Comparison of ENCODE assay signal across 20 cellular contexts in the genomic region with DNA sequence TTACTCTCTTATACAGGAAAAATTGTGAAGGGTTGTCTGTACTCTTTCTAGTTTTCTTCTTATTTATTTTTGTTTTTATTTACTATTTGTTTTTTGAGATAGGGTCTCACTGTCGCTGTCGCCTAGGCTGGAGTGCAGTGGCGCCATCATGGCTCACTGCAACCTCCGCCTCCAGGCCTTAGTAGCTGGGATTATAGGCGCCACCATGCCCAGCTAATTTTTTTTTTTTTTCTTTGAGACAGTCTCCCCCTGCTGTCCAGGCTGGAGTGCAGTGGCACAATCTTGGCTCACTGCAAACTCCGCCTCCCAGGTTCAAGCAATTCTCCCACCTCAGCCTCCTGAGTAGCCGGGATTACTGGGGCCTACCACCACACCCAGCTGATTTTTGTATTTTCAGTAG. TPM values are rescaled to one million over a fixed set of nuclear protein-coding genes. Genes with fewer than 3 reads are reported as not detected.
DNase-seq lines count a peak whose midpoint lies in the region; ATAC-seq, FAIRE-seq and TF ChIP-seq lines count a peak whose summit lies in the region.
"Had no signal": no experiment of that assay in that cellular context is flagged by ENCODE, and none has a peak within 500 bp of the region (broad histone marks: within the 10 kb centered on the region; RNA-seq: fewer than 3 reads in every experiment).

No MANE protein-coding gene starts in this region.

- no peak overlapping the region for H3K4me2 ChIP-seq in OCI-LY1 (ENCODE audit: low read length)
- H3K4me2 ChIP-seq in H1 (ENCODE audit: insufficient read depth in 1 of 2, low read depth in 2 of 2, low read length in 2 of 2), result no peak overlapping the region

- H3K9ac ChIP-seq in OCI-LY1 (ENCODE audit: low read length) (no peak overlapping the region), H1 (replicated peaks in 1 of 4; ENCODE audit: extremely low read depth in 1 of 4, low read depth in 3 of 4, low read length in 3 of 4) (no peak overlapping the region)
- H3K9ac ChIP-seq: parathyroid adenoma had no signal

- H4K20me1 ChIP-seq in OCI-LY1 (ENCODE audit: insufficient read depth, low read length), result no peaks in the 10 kb centered on the region
- peaks cover 0 to 3% of the 10 kb centered on the region in 2 experiments for H4K20me1 ChIP-seq in H1 (replicated peaks in 1 of 2; ENCODE audit: control insufficient read depth in 1 of 2, insufficient read depth in 2 of 2, low read length in 2 of 2)

- H3F3A ChIP-seq in OCI-LY1 (ENCODE audit: insufficient read depth, low read length), result no peaks in the 10 kb centered on the region

- no peak overlapping the region for H2BK12ac ChIP-seq in H1 (ENCODE audit: low read depth, low read length)

- H3K56ac ChIP-seq in H1 (replicated peaks; ENCODE audit: insufficient read length, low read depth, low read length), result no peak overlapping the region

- H3K4me3 ChIP-seq in OCI-LY1 (ENCODE audit: low read depth, low read length, poor library complexity, severe bottlenecking), result no peak overlapping the region
- no peak overlapping the region for H3K4me3 ChIP-seq in H1 (ENCODE audit: extremely low read depth in 1 of 4, insufficient read depth in 2 of 4, low read depth in 3 of 4, low read length in 4 of 4)
- H3K4me3 ChIP-seq: heart left ventricle had no signal

- no peaks in the 10 kb centered on the region for H3K9me3 ChIP-seq in OCI-LY1 (ENCODE audit: low read length)
- H3K9me3 ChIP-seq in H1 (ENCODE audit: insufficient read depth in 2 of 2, low read depth in 1 of 2, low read length in 1 of 2), result no peaks in the 10 kb centered on the region

- TF ChIP-seq EP300 in H1 (IDR thresholded peaks at IDR 0.05; ENCODE audit: borderline replicate concordance in 1 of 2, low read depth in 2 of 2, low read length in 2 of 2), result no peak

- H3K79me2 ChIP-seq in OCI-LY1 (ENCODE audit: insufficient read depth, low read length) (peaks cover 87% of the 10 kb centered on the region), H1 (ENCODE audit: control insufficient read depth in 1 of 2, insufficient read depth in 2 of 2, low read length in 2 of 2) (peaks cover 3 to 86% of the 10 kb centered on the region in 2 experiments; a peak in 2 of 4 replicates)

- ATAC-seq in GM19035 (IDR thresholded peaks at IDR 0.05; ENCODE audit: unreplicated experiment), result no peak
- ATAC-seq: activated CD4-positive, alpha-beta T cell treated with anti-CD3 and anti-CD28 coated beads for 36 hours; heart left ventricle; naive thymus-derived CD4-positive, alpha-beta T cell; stimulated activated naive CD8-positive, alpha-beta T cell treated with anti-CD3 and anti-CD28 coated beads, Interleukin-15, amount 100 ng/mL, for 72 hours had no signal

- no peak overlapping the region for H3K14ac ChIP-seq in H1 (ENCODE audit: insufficient read length)

- TF ChIP-seq POLR2A in H1 (IDR thresholded peaks at IDR 0.05; ENCODE audit: control extremely low read depth in 1 of 2, low read depth in 2 of 2, low read length in 2 of 2), result no peak

- no peak overlapping the region for H2BK20ac ChIP-seq in H1 (ENCODE audit: low read length)

- no peak overlapping the region for H3K4ac ChIP-seq in H1 (replicated peaks; ENCODE audit: insufficient read length, low read depth, low read length)

- FAIRE-seq in H1 (lab: Jason Lieb, UNC), result no peak
- FAIRE-seq: GM12891 had no signal

- WGBS in H1 (ENCODE audit: extremely low coverage in 1 of 2, insufficient coverage in 1 of 2, insufficient read length in 1 of 2, insufficient replicate concordance in 2 of 2, low coverage in 1 of 2, low lambda C conversion rate in 2 of 2, missing lambda C conversion rate in 1 of 2), 2 experiments, result 92% methylated on average over 7 of the region's 7 CpGs; no CpG with 5 or more reads in 1 of the 2 experiments

- H3K36me3 ChIP-seq in OCI-LY1 (ENCODE audit: insufficient read depth, low read length) (0 out of 2 replicates have a peak, but pooled peaks cover 2% of the 10 kb centered on the region), H1 (ENCODE audit: control insufficient read depth in 2 of 4, insufficient read depth in 4 of 4, low read length in 3 of 4) (no peaks in the 10 kb centered on the region)
- H3K36me3 ChIP-seq: heart left ventricle had no signal

- H3K27ac ChIP-seq in 22Rv1, result no peak overlapping the region
- no peak overlapping the region for H3K27ac ChIP-seq in OCI-LY1 (ENCODE audit: low read depth, low read length, poor library complexity, severe bottlenecking)
- no peak overlapping the region for H3K27ac ChIP-seq in H1 (ENCODE audit: low read depth, low read length)
- H3K27ac ChIP-seq: parathyroid adenoma had no signal

- H3K4me1 ChIP-seq in OCI-LY1 (ENCODE audit: insufficient read depth, low read length, severe bottlenecking), result peaks cover 25% of the 10 kb centered on the region
- no peaks in the 10 kb centered on the region; a peak in 1 of 7 replicates for H3K4me1 ChIP-seq in H1 (replicated peaks in 1 of 4; ENCODE audit: control insufficient read depth in 3 of 4, insufficient read depth in 4 of 4, low read length in 3 of 4)
- H3K4me1 ChIP-seq: parathyroid adenoma had no signal

- H3K27me3 ChIP-seq in OCI-LY1 (ENCODE audit: insufficient read depth, low read length), result no peaks in the 10 kb centered on the region
- H3K27me3 ChIP-seq in H1 (replicated peaks in 1 of 4; ENCODE audit: control insufficient read depth in 3 of 4, extremely low read depth in 1 of 4, insufficient read depth in 3 of 4, low read length in 3 of 4), result no peaks in the 10 kb centered on the region
- H3K27me3 ChIP-seq: heart left ventricle had no signal

- no peak overlapping the region for H3K18ac ChIP-seq in H1 (ENCODE audit: extremely low read depth, low read length)

- peak in 1 of 2 experiments; percentile 32; a peak in 2 of 4 replicates for TF ChIP-seq RAD21 in H1 (IDR thresholded peaks at IDR 0.05 in 1 of 2, conservative IDR thresholded peaks at IDR 0.05 in 1 of 2; ENCODE audit: low read depth in 2 of 2, low read length in 2 of 2)

- H2AK5ac ChIP-seq in H1 (ENCODE audit: low read depth, low read length), result no peak overlapping the region

- H3K79me1 ChIP-seq in H1 (ENCODE audit: low read depth, low read length), result peaks cover 2% of the 10 kb centered on the region

- H2BK120ac ChIP-seq in H1 (replicated peaks; ENCODE audit: low read depth, low read length), result no peak overlapping the region

- H3K23me2 ChIP-seq in H1 (ENCODE audit: low read depth, low read length), result no peaks in the 10 kb centered on the region; the same call in 1 of the 2 replicates

- H4K8ac ChIP-seq in H1 (ENCODE audit: extremely low read depth, insufficient read depth, low read length), result no peak overlapping the region

- no peak overlapping the region for H2BK5ac ChIP-seq in H1 (ENCODE audit: low read depth, low read length)

- H2AFZ ChIP-seq in OCI-LY1 (ENCODE audit: low read length) (no peak overlapping the region), H1 (ENCODE audit: low read length) (no peak overlapping the region)
- H2AFZ ChIP-seq: parathyroid adenoma had no signal

- H4K5ac ChIP-seq in H1 (ENCODE audit: insufficient read length, low read depth, low read length), result no peak overlapping the region

- no peaks in the 10 kb centered on the region for H3K9me2 ChIP-seq in OCI-LY1 (ENCODE audit: low read depth, low read length)

- in situ Hi-C loops in GM13977 (cut with MboI; ENCODE audit: low pct_unique_long_range_greater_than_20kb, low sequenced_read_pairs, unreplicated experiment), result no loop called here

- POLR2A ChIA-PET in H1 (lab: Charles Lee; ENCODE audit: partially characterized antibody), result interaction anchor here (1.2 to 4.9 kb wide), 2 partner anchors 11 to 18 kb away, joined by 3 to 22 read pairs; partner anchors contain the start of gene CUL5

- H2BK15ac ChIP-seq in H1 (ENCODE audit: low read length), result no peak overlapping the region

- CTCF ChIA-PET in H1 (lab: Charles Lee; ENCODE audit: partially characterized antibody), result interaction anchor here (0.6 to 7.7 kb wide), 13 partner anchors 8 to 268 kb away, joined by 3 to 57 read pairs (median 4); partner anchors contain the start of gene CUL5

- TF ChIP-seq CTCF in 22Rv1 (IDR thresholded peaks at IDR 0.05), result peak; percentile 37
- TF ChIP-seq CTCF in GM13977 (IDR thresholded peaks at IDR 0.05; ENCODE audit: extremely low read depth, insufficient read depth, missing control alignments), result peak; percentile 13
- peak; percentile 13; the same call in 1 of the 2 replicates for TF ChIP-seq CTCF in OCI-LY1 (IDR thresholded peaks at IDR 0.05; ENCODE audit: low read length)
- TF ChIP-seq CTCF in H1 (IDR thresholded peaks at IDR 0.05; ENCODE audit: control extremely low read depth in 1 of 3, insufficient read depth in 1 of 3, low read depth in 1 of 3, low read length in 3 of 3), result peak in 2 of 3 experiments; percentile 29 to 33; a peak in 2 of 4 replicates

- no peak overlapping the region for H3K23ac ChIP-seq in H1 (ENCODE audit: insufficient read length)

- H4K91ac ChIP-seq in H1 (replicated peaks; ENCODE audit: insufficient read length, low read length), result no peak overlapping the region

- DNase-seq in GM13977 (ENCODE audit: low spot score), result no peak
- no peak for DNase-seq in H1 (ENCODE audit: low read depth in 1 of 2, low spot score in 2 of 2)
- no peak for DNase-seq in occipital lobe (lab: John Stamatoyannopoulos, UW)
- no peak for DNase-seq in SKM-1 (lab: John Stamatoyannopoulos, UW; ENCODE audit: unreplicated experiment)
- DNase-seq in activated gamma-delta T cell treated with Interleukin-2 at 50 U/mL for 16 hours, result no peak
- DNase-seq: activated CD4-positive, alpha-beta T cell treated with anti-CD3 and anti-CD28 coated beads for 36 hours; effector CD4-positive, alpha-beta T cell; heart left ventricle; mammary epithelial cell; naive thymus-derived CD4-positive, alpha-beta T cell; NCI-H1105 treated with DMSO at 0.1 percent for 48 hours; NCI-H526 treated with DMSO at 0.1 percent for 48 hours; OCI-M1; stimulated activated CD4-positive, alpha-beta T cell treated with anti-CD3 and anti-CD28 coated beads, Interleukin-1b, Interleukin-23, amount 100 ng/mL, for 48 hours; stimulated activated naive CD8-positive, alpha-beta T cell treated with anti-CD3 and anti-CD28 coated beads, Interleukin-15, amount 100 ng/mL, for 72 hours had no signal

RNA-seq across cellular contexts. Expression of gene CUL5, which starts 18.4 kb away (rescaled TPM):
- 31.8 and 32.0 TPM in 2 replicates for total RNA-seq in H1 (2021; fragmentation: NEBNext Ultra II Directional; extraction: Animal tissue kit (Norgen Biotek cat#: 25700))
- polyA plus RNA-seq in H1 (2011; rRNA removed), result 4.9 and 9.8 TPM in 2 replicates
- polyA plus RNA-seq in H1 (2011; cell fraction: cytosol; rRNA removed), result 8.3 TPM
- 14.2 TPM for polyA plus RNA-seq in H1 (2011; cell fraction: nucleus; rRNA removed)
- 9.8 to 15.7 TPM (median 13.0 TPM) in 4 replicates for polyA plus RNA-seq in H1 (2012, experiment 1 of 2)
- polyA plus RNA-seq in H1 (2012, experiment 2 of 2), result 0.68 TPM
- 13.4 TPM for polyA plus RNA-seq in H1 (2013, experiment 1 of 2)
- polyA plus RNA-seq in H1 (2013, experiment 2 of 2), result 12.6 TPM
- 18.0 and 18.6 TPM in 2 replicates for polyA minus RNA-seq in H1 (2011; rRNA and poly(A)+ RNA removed)
- 20.5 TPM for polyA minus RNA-seq in H1 (2011; cell fraction: cytosol; rRNA and poly(A)+ RNA removed)
- polyA minus RNA-seq in H1 (2011; cell fraction: nucleus; rRNA and poly(A)+ RNA removed), result 60.6 TPM
- total RNA-seq in occipital lobe, result 119 TPM
